Comparison of ENCODE assay signal across 8 cellular contexts in the genomic region with DNA sequence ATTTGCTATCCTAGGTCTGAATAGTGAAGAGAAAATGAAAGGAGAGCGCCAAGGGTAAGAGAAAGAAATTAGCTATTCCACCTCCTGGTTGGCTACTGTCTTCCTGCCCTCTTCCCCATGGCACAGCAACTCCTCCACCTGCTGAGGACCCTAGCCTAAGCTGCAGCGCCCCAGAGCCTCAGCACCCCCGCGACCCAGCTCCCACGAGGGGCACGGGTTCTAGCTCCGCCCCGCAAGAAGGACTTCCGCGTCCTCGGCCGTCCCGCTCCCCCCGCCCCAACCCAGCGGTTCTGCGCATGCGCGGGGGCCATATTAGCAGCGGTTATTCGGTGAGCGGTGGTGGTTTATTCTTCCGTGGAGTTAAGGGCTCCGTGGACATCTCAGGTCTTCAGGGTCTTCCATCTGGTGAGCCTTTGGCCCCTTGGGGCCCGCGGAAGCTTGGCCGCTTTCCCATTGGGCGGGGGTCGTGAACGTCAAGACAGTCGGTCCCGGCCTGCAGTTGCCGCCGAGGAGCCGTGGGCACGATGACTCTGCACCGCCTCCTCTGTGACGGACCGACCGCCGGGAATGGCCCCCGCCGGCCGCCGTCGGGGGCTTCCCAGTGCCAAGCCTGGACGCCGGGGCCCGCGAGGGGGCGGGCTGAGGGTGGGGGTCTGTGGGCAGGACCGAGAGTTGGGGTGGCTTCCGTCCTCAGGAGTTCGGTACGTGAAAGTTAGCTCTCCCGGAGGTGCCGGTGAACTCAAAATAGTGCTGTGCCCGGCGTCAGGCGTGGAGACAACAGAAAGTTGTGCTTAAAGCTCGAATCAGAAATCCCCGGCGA. TPM values are rescaled to one million over a fixed set of nuclear protein-coding genes. Genes with fewer than 3 reads are reported as not detected.
DNase-seq lines count a peak whose midpoint lies in the region; ATAC-seq, FAIRE-seq and TF ChIP-seq lines count a peak whose summit lies in the region.

PSMA4 (plus strand) TSS at position 310 of the 820 bp plus-strand sequence. CDS start 1,484 bp downstream, outside the sequence.

- no peaks in the 10 kb centered on the region for H3K9me3 ChIP-seq in keratinocyte (ENCODE audit: control insufficient read depth, low read depth, low read length)

- peaks cover 9% of the 10 kb centered on the region for H3K4me1 ChIP-seq in keratinocyte (ENCODE audit: control insufficient read depth, extremely low read depth, insufficient read depth, low read length)

- H3K27me3 ChIP-seq in keratinocyte (ENCODE audit: control insufficient read depth, extremely low read depth, insufficient read depth, low read length), result no peaks in the 10 kb centered on the region

- DNase-seq in AG08395 (ENCODE audit: low spot score), result peak; percentile 98
- DNase-seq in NCI-H345 (lab: John Stamatoyannopoulos, UW), result peak; percentile 85
- DNase-seq in activated CD4-positive, CD25-positive, alpha-beta regulatory T cell treated with anti-CD3 and anti-CD28 coated beads, Interleukin-2, amount 50 U/mL, for 16 hours (ENCODE audit: low read depth, low spot score), result peak; percentile 89
- DNase-seq in central memory CD4-positive, alpha-beta T cell, result peak; percentile 92
- peak; percentile 23 for DNase-seq in keratinocyte (ENCODE audit: low read depth, low spot score)
- peak; percentile 91 to 93 for DNase-seq in stimulated activated CD4-positive, alpha-beta T cell treated with anti-CD3 and anti-CD28 coated beads, Interleukin-15, amount 100 ng/mL, for 1 hour (ENCODE audit: low read depth in 1 of 2, low spot score in 1 of 2)

- H3K79me2 ChIP-seq in keratinocyte (ENCODE audit: control insufficient read depth, insufficient read depth, low read length), result peaks cover 30% of the 10 kb centered on the region

- H4K20me1 ChIP-seq in keratinocyte (ENCODE audit: control insufficient read depth, extremely low read depth, insufficient read depth, low read length), result no peaks in the 10 kb centered on the region

- ATAC-seq in GM18907 (IDR thresholded peaks at IDR 0.05; ENCODE audit: unreplicated experiment) (peak; percentile 82), HG03139 (IDR thresholded peaks at IDR 0.05; ENCODE audit: unreplicated experiment) (peak; percentile 69)

- FAIRE-seq in keratinocyte (lab: Jason Lieb, UNC), result no peak

- H3K27ac ChIP-seq in keratinocyte (ENCODE audit: control insufficient read depth, insufficient read depth, low read length), result peak within 1 kb of the TSS; percentile 94

- peak within 1 kb of the TSS; percentile 98 for H3K9ac ChIP-seq in keratinocyte (ENCODE audit: control insufficient read depth, extremely low read depth, insufficient read depth, low read length)

- peak within 1 kb of the TSS; percentile 68 to 88 (median 86) for H3K4me3 ChIP-seq in keratinocyte (ENCODE audit: control insufficient read depth in 2 of 3, extremely low read depth in 1 of 3, insufficient read depth in 2 of 3, low read depth in 1 of 3, low read length in 3 of 3)

- peak within 1 kb of the TSS; percentile 98 for H2AFZ ChIP-seq in keratinocyte (ENCODE audit: control insufficient read depth, low read length)

- dilution Hi-C loops in keratinocyte (cut with MboI; ENCODE audit: extremely low pct_ligation_motif_present, low sequenced_read_pairs), result no loop called here

- H3K9me1 ChIP-seq in keratinocyte (ENCODE audit: control insufficient read depth, extremely low read depth, insufficient read depth, low read length), result no peaks in the 10 kb centered on the region

- H3K36me3 ChIP-seq in keratinocyte (ENCODE audit: control insufficient read depth in 2 of 2, extremely low read depth in 1 of 2, insufficient read depth in 2 of 2, low read length in 2 of 2), result peaks cover 7 to 9% of the 10 kb centered on the region in 2 experiments

- peak within 1 kb of the TSS; percentile 86 for H3K4me2 ChIP-seq in keratinocyte (ENCODE audit: control insufficient read depth, extremely low read depth, insufficient read depth, low read depth, low read length)

- TF ChIP-seq CTCF in keratinocyte (optimal IDR thresholded peaks at IDR 0.05 in 1 of 3, IDR thresholded peaks at IDR 0.05 in 1 of 3, conservative IDR thresholded peaks at IDR 0.05 in 1 of 3; ENCODE audit: extremely low read depth in 1 of 3, insufficient read depth in 2 of 3, low read length in 3 of 3), result no peak

RNA-seq across cellular contexts. Expression of gene PSMA4, which starts in this region (rescaled TPM):
- 269 to 432 TPM (median 303 TPM) in 3 replicates for polyA plus RNA-seq in keratinocyte
- 124 TPM for polyA plus RNA-seq in keratinocyte (2011; ENCODE audit: low read depth)
- polyA plus RNA-seq in keratinocyte (2011; cell fraction: cytosol; rRNA removed), result 248 and 423 TPM in 2 replicates
- 178 and 281 TPM in 2 replicates for polyA plus RNA-seq in keratinocyte (2011; cell fraction: nucleus; rRNA removed)
- polyA plus RNA-seq in keratinocyte (2012; ENCODE audit: low replicate concordance), result 223 and 264 TPM in 2 replicates
- 8.2 to 189 TPM (median 81.7 TPM) in 3 replicates for polyA minus RNA-seq in keratinocyte
- polyA minus RNA-seq in keratinocyte (2011; cell fraction: cytosol; rRNA and poly(A)+ RNA removed), result 90.7 TPM
- 38.6 and 60.1 TPM in 2 replicates for polyA minus RNA-seq in keratinocyte (2011; cell fraction: nucleus; rRNA and poly(A)+ RNA removed)

Comparison
In these comparisons a context has a peak if more than half of its experiments do, and no peak if none do; other contexts are left out.
1. Peak in every context shown above with its lines: DNase-seq, ATAC-seq, H3K4me3 ChIP-seq and H3K27ac ChIP-seq.
2. DNase-seq: peak in every context shown above with its lines; median percentile 98 in AG08395; 92 in central memory CD4-positive, alpha-beta T cell; 92 in stimulated activated CD4-positive, alpha-beta T cell treated with anti-CD3 and anti-CD28 coated beads, Interleukin-15, amount 100 ng/mL, for 1 hour; 89 in activated CD4-positive, CD25-positive, alpha-beta regulatory T cell treated with anti-CD3 and anti-CD28 coated beads, Interleukin-2, amount 50 U/mL, for 16 hours; 85 in NCI-H345; 23 in keratinocyte.